9 cellular contexts compared by ENCODE assay signal in the genomic region with DNA sequence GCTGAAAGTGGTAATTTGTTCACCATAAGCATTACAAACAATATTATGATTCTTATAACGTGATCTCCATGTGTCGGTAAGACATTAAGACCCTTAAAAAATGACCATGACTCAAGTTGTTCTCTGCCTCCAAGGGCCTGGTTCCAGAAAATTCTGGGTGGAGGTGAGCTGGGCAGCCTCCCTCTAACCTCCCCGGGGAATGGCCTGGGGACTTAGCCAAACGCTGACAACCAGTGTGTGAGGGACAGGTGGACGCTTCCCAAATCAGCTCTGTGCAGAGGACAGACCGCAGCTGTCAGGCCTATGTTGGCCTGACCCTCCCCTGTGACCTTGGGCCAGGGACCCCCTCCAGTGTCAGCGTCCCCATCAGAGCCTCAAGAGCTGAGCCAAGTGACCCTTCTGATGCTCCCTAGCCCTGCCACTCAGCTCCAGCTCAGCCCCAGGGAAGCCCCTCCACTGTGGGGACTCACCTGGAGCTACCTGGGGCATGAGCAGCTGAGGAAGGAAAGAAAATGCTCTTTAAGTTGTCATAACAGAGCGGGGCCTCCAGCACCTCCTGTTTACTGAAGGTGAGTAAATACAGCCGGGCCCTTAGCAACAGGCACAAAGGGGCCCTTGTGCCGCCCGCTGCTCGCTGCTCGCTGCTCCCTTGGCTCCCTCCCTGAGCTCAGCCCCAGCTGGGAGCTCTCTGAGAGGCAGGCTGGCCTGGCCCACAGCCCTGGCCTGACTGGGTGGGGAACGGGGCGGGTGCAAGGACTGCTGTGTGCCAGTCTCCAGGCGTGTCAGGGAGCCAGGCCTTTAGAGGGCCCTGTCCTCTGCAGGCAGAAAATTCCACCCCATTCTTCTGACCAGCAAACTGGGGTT.
DNase-seq lines count a peak whose midpoint lies in the region; ATAC-seq and TF ChIP-seq lines count a peak whose summit lies in the region.
"Had no signal": no experiment of that assay in that cellular context is flagged by ENCODE, and none has a peak within 500 bp of the region (broad histone marks: within the 10 kb centered on the region; RNA-seq: fewer than 3 reads in every experiment).

No MANE protein-coding gene starts in this region.

- no peak for TF ChIP-seq CTCF in colonic mucosa (IDR thresholded peaks at IDR 0.05)

- no peak overlapping the region for H4K5ac ChIP-seq in mesendoderm (ENCODE audit: low read length)

- H3K36me3 ChIP-seq in colonic mucosa (no peaks in the 10 kb centered on the region), mesendoderm (ENCODE audit: control insufficient read depth, insufficient read depth, low read length) (no peaks in the 10 kb centered on the region)

- H2BK120ac ChIP-seq in mesendoderm (ENCODE audit: low read depth, low read length), result no peak overlapping the region

- H3K36me3 Mint-ChIP-seq in effector memory CD8-positive, alpha-beta T cell (ENCODE audit: insufficient read depth), result no peaks in the 10 kb centered on the region
- H3K36me3 Mint-ChIP-seq: CD4-positive, CD25-positive, alpha-beta regulatory T cell had no signal

- H3K4me3 Mint-ChIP-seq in effector memory CD8-positive, alpha-beta T cell, result no peak overlapping the region
- H3K4me3 Mint-ChIP-seq: CD4-positive, CD25-positive, alpha-beta regulatory T cell had no signal

- DNase-seq in Ammon's horn (ENCODE audit: low spot score) (peak; percentile 98), NCI-H1930 (lab: John Stamatoyannopoulos, UW) (peak; percentile 49 to 64), colonic mucosa (peak; percentile 93), mesendoderm (peak; percentile 63), AG20443 (ENCODE audit: low spot score) (no peak), ACHN (no peak)
- DNase-seq in effector memory CD8-positive, alpha-beta T cell, result no peak
- DNase-seq: CD4-positive, CD25-positive, alpha-beta regulatory T cell had no signal

- in situ Hi-C loops in ACHN (cut with HindIII; ENCODE audit: low pct_ligation_motif_present, low pct_unique_long_range_greater_than_20kb, low sequenced_read_pairs), result no loop called here

- H3K4me1 ChIP-seq in colonic mucosa (peaks cover 36% of the 10 kb centered on the region), mesendoderm (ENCODE audit: control insufficient read depth, low read depth, low read length) (no peaks in the 10 kb centered on the region)

- intact Hi-C loops in colonic mucosa (cut with DNase I), result no loop called here

- peaks cover 0 to 4% of the 10 kb centered on the region in 2 donors for H3K4me1 Mint-ChIP-seq in effector memory CD8-positive, alpha-beta T cell (ENCODE audit: low read depth in 2 of 2)

- H3K79me1 ChIP-seq in mesendoderm (ENCODE audit: low read length), result no peaks in the 10 kb centered on the region

- no peak for ATAC-seq in HG03045 (IDR thresholded peaks at IDR 0.05; ENCODE audit: unreplicated experiment)
- no peak for ATAC-seq in effector memory CD8-positive, alpha-beta T cell (replicated peaks)

- H2BK5ac ChIP-seq in mesendoderm (ENCODE audit: low read length), result no peak overlapping the region

- H3K27me3 Mint-ChIP-seq in effector memory CD8-positive, alpha-beta T cell, result peaks cover 26 to 30% of the 10 kb centered on the region in 2 donors

- H3K4ac ChIP-seq in mesendoderm (ENCODE audit: low read depth, low read length), result no peak overlapping the region

- H3K27ac ChIP-seq in colonic mucosa (peak overlapping the region; percentile 90), mesendoderm (ENCODE audit: low read depth, low read length) (no peak overlapping the region)

- H3K9me3 Mint-ChIP-seq in effector memory CD8-positive, alpha-beta T cell, result no peaks in the 10 kb centered on the region
- H3K9me3 Mint-ChIP-seq: CD4-positive, CD25-positive, alpha-beta regulatory T cell had no signal

- peak overlapping the region in 1 of 2 donors; percentile 84 for H3K9ac ChIP-seq in colonic mucosa (ENCODE audit: low read depth in 2 of 2, low read length in 2 of 2)
- no peak overlapping the region for H3K9ac ChIP-seq in mesendoderm (ENCODE audit: low read length)

- H3K4me3 ChIP-seq in colonic mucosa (no peak overlapping the region), mesendoderm (ENCODE audit: low read length) (no peak overlapping the region)

- H3K56ac ChIP-seq in mesendoderm (ENCODE audit: low read length), result no peak overlapping the region

- H2BK15ac ChIP-seq in mesendoderm (replicated peaks; ENCODE audit: low read depth), result no peak overlapping the region

- no peak overlapping the region for H3K4me2 ChIP-seq in mesendoderm (ENCODE audit: low read length)

- WGBS in mesendoderm (ENCODE audit: extremely low coverage, insufficient coverage, low lambda C conversion rate), result no CpG with 5 or more reads among the region's 16 CpGs

- H3K27ac Mint-ChIP-seq in effector memory CD8-positive, alpha-beta T cell, result no peak overlapping the region
- H3K27ac Mint-ChIP-seq: CD4-positive, CD25-positive, alpha-beta regulatory T cell had no signal

- no peaks in the 10 kb centered on the region for H3K79me2 ChIP-seq in mesendoderm (ENCODE audit: control insufficient read depth, insufficient read depth, low read length)

- no peaks in the 10 kb centered on the region for H3K9me3 ChIP-seq in colonic mucosa

- H3K27me3 ChIP-seq in colonic mucosa, result no peaks in the 10 kb centered on the region
- H3K27me3 ChIP-seq in mesendoderm (ENCODE audit: insufficient read depth, low read length, poor library complexity), result no peaks in the 10 kb centered on the region

- H2AK5ac ChIP-seq in mesendoderm (ENCODE audit: low read length), result no peak overlapping the region

- H3K18ac ChIP-seq in mesendoderm (ENCODE audit: low read length), result no peak overlapping the region

- no peak overlapping the region for H4K8ac ChIP-seq in mesendoderm (ENCODE audit: low read depth, low read length)

- no peak overlapping the region for H3K23ac ChIP-seq in mesendoderm (ENCODE audit: low read length)

Comparison
In these comparisons a context has a peak if more than half of its experiments do, and no peak if none do; other contexts are left out.
1. DNase-seq: peak in Ammon's horn (single experiment), NCI-H1930 (2 of 2), colonic mucosa (single experiment) and mesendoderm (single experiment); none in AG20443 (single experiment), ACHN (single experiment) and effector memory CD8-positive, alpha-beta T cell (0 of 3).